1 cellular context compared by ENCODE assay signal in genomic region chr1:151008244-151009205, GRCh38.
A peak's percentile ranks its signal among the peaks of the same experiment; 100 is the strongest.
TF ChIP-seq lines count a peak whose summit lies in the region.

A gene with protein sequence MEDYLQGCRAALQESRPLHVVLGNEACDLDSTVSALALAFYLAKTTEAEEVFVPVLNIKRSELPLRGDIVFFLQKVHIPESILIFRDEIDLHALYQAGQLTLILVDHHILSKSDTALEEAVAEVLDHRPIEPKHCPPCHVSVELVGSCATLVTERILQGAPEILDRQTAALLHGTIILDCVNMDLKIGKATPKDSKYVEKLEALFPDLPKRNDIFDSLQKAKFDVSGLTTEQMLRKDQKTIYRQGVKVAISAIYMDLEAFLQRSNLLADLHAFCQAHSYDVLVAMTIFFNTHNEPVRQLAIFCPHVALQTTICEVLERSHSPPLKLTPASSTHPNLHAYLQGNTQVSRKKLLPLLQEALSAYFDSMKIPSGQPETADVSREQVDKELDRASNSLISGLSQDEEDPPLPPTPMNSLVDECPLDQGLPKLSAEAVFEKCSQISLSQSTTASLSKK (plus strand): TSS chr1:151008449. CDS start chr1:151008633, 184 bp downstream.

TF ChIP-seq in K562, 482 proteins besides CTCF, POLR2A, EP300 and RAD21 (continued from another document):
- TF ChIP-seq MNT (conservative IDR thresholded peaks at IDR 0.05) (peak; percentile 2 to 40; a peak in 2 of 4 replicates), DPF2 (IDR thresholded peaks at IDR 0.05) (no peak), RFX1 (IDR thresholded peaks at IDR 0.05) (peak; percentile 86), MAFK (IDR thresholded peaks at IDR 0.05; ENCODE audit: low read length) (no peak), ZEB2 (IDR thresholded peaks at IDR 0.05) (no peak), MEF2D (tag; conservative IDR thresholded peaks at IDR 0.05; ENCODE audit: low read depth) (no peak), CBFA2T2 (conservative IDR thresholded peaks at IDR 0.05) (no peak), SREBF2 (CRISPR knock-in tag; IDR thresholded peaks at IDR 0.05) (no peak), USF1 (CRISPR knock-in tag; IDR thresholded peaks at IDR 0.05) (peak; percentile 24; the same call in 1 of the 2 replicates), ZNF449 (CRISPR knock-in tag; IDR thresholded peaks at IDR 0.05) (no peak), HDAC6 (IDR thresholded peaks at IDR 0.05; ENCODE audit: low read depth, low read length) (no peak), CBX8 (IDR thresholded peaks at IDR 0.05; ENCODE audit: borderline replicate concordance, extremely low read depth, low read depth, low read length, poor library complexity, severe bottlenecking) (no peak), ARID2 (IDR thresholded peaks at IDR 0.05) (peak; percentile 37; the same call in 1 of the 2 replicates), KLF6 (CRISPR knock-in tag; IDR thresholded peaks at IDR 0.05; ENCODE audit: borderline replicate concordance) (no peak), POLR2G (IDR thresholded peaks at IDR 0.05; ENCODE audit: low read depth, low read length) (peak; percentile 84), YY1 (IDR thresholded peaks at IDR 0.05; ENCODE audit: borderline replicate concordance in 1 of 3, control insufficient read depth in 1 of 3, extremely low read depth in 1 of 3, insufficient read depth in 3 of 3, insufficient read length in 1 of 3, insufficient replicate concordance in 2 of 3, low read depth in 1 of 3, low read length in 2 of 3) (peak in 2 of 3 experiments; percentile 25 to 41), ZNF699 (CRISPR knock-in tag; IDR thresholded peaks at IDR 0.05; ENCODE audit: insufficient replicate concordance) (no peak), BRCA1 (IDR thresholded peaks at IDR 0.05) (no peak), BRCA1 (CRISPR knock-in tag; IDR thresholded peaks at IDR 0.05) (no peak)
- TF ChIP-seq, protein P1, sequence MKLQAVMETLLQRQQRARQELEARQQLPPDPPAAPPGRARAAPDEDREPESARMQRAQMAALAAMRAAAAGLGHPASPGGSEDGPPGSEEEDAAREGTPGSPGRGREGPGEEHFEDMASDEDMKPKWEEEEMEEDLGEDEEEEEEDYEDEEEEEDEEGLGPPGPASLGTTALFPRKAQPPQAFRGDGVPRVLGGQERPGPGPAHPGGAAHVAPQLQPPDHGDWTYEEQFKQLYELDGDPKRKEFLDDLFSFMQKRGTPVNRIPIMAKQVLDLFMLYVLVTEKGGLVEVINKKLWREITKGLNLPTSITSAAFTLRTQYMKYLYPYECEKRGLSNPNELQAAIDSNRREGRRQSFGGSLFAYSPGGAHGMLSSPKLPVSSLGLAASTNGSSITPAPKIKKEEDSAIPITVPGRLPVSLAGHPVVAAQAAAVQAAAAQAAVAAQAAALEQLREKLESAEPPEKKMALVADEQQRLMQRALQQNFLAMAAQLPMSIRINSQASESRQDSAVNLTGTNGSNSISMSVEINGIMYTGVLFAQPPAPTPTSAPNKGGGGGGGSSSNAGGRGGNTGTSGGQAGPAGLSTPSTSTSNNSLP (IDR thresholded peaks at IDR 0.05; ENCODE audit: borderline replicate concordance, low read depth, low read length) = no peak
- TF ChIP-seq, protein P2, sequence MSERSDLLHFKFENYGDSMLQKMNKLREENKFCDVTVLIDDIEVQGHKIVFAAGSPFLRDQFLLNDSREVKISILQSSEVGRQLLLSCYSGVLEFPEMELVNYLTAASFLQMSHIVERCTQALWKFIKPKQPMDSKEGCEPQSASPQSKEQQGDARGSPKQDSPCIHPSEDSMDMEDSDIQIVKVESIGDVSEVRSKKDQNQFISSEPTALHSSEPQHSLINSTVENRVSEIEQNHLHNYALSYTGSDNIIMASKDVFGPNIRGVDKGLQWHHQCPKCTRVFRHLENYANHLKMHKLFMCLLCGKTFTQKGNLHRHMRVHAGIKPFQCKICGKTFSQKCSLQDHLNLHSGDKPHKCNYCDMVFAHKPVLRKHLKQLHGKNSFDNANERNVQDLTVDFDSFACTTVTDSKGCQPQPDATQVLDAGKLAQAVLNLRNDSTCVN (CRISPR knock-in tag; IDR thresholded peaks at IDR 0.05) = no peak
